10 cellular contexts compared by ENCODE assay signal in the genomic region with DNA sequence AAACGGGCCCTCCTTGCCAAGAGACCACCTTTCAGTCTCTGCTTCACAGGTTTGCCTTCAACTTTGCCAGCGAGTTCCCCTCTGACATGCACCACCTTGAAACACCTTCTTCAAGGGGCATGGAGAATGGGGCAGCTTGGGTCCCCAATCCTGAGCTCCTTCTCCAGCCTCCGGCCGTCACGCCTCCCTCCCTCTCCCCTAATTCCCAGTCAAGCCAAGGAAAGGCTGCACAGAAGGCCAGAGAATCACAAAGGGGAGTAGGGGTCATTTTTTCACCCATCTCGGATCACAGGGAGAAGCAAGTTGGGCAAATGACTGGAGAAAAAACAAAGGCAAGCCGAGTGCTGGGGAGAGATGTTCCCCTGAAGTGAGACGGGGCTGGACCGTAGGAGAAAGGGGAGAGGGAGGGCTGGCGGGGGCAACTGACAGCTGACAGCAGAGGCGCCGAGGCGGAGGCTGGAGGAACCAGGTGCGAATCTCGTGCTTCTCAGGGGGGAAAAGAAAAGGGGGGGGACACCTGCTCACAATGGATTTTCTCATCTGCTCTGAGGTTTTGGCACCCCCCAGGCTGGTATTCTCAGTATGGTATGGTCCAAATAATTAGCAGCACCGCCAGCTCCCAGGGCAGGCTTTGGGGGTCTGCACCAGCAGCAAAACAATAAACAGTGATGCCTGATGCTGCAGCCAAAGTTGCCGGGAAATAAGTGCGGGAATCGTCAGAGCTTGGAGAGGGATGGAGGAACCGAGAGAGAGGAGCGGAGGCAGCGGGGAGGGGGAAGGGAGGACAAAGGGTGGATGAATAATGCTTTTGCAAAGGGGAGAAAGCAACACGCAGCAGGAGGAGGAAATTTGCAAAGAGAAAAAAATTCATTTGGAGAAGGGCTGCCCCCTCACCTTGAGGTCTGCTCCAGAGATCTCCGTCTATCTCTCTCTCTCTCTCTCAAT. TPM values are rescaled to one million over a fixed set of nuclear protein-coding genes. Genes with fewer than 3 reads are reported as not detected.
DNase-seq lines count a peak whose midpoint lies in the region; ATAC-seq, FAIRE-seq and TF ChIP-seq lines count a peak whose summit lies in the region.
"Had no signal": no experiment of that assay in that cellular context is flagged by ENCODE, and none has a peak within 500 bp of the region (broad histone marks: within the 10 kb centered on the region; RNA-seq: fewer than 3 reads in every experiment).

No MANE protein-coding gene starts in this region.

- H3K36me3 Mint-ChIP-seq in T-helper 2 cell treated with Interferon-gamma antibody and Interleukin-4, amounts not matched to agents 5 μg/mL and 100 μg/mL, for 36 hours (ENCODE audit: low read depth), result no peaks in the 10 kb centered on the region
- H3K36me3 Mint-ChIP-seq in progenitor cell of endocrine pancreas (ENCODE audit: insufficient read depth), result no peaks in the 10 kb centered on the region

- H3K4me3 ChIP-seq in esophagus squamous epithelium, result peak overlapping the region; percentile 9 to 58 (median 40)

- intact Hi-C loops in esophagus squamous epithelium (cut with DNase I), result loop anchor here (5.0 kb wide), 1 partner anchor 167 kb away; no protein-coding TSS in a partner anchor

- TF ChIP-seq CTCF in esophagus squamous epithelium (IDR thresholded peaks at IDR 0.05) (no peak), progenitor cell of endocrine pancreas (IDR thresholded peaks at IDR 0.05; ENCODE audit: unreplicated experiment) (no peak), D721Med (IDR thresholded peaks at IDR 0.05; ENCODE audit: insufficient read depth, missing control alignments) (no peak)

- peak overlapping the region; percentile 56 for H3K27ac Mint-ChIP-seq in T-helper 2 cell treated with Interferon-gamma antibody and Interleukin-4, amounts not matched to agents 5 μg/mL and 100 μg/mL, for 36 hours
- peak overlapping the region; percentile 78 for H3K27ac Mint-ChIP-seq in progenitor cell of endocrine pancreas

- TF ChIP-seq POLR2A in H54 (IDR thresholded peaks at IDR 0.05; ENCODE audit: low read depth, low read length) (peak; percentile 7), esophagus squamous epithelium (IDR thresholded peaks at IDR 0.05) (no peak)

- FAIRE-seq in H54 (lab: Jason Lieb, UNC) (no peak), D721Med (lab: Jason Lieb, UNC) (no peak)

- peaks cover 36 to 63% (median 49%) of the 10 kb centered on the region in 3 donors for H3K4me1 ChIP-seq in esophagus squamous epithelium

- no peak for ATAC-seq in HG02759 (IDR thresholded peaks at IDR 0.05; ENCODE audit: unreplicated experiment)
- ATAC-seq in HG02981 (IDR thresholded peaks at IDR 0.05; ENCODE audit: unreplicated experiment), result no peak

- H3K27ac ChIP-seq in esophagus squamous epithelium, result peak overlapping the region in 3 of 4 donors; percentile 6 to 76 (median 34)
- H3K27ac ChIP-seq: neutrophil had no signal

- peak overlapping the region; percentile 84 for H3K4me3 Mint-ChIP-seq in T-helper 2 cell treated with Interferon-gamma antibody and Interleukin-4, amounts not matched to agents 5 μg/mL and 100 μg/mL, for 36 hours
- peak overlapping the region; percentile 67 for H3K4me3 Mint-ChIP-seq in progenitor cell of endocrine pancreas (ENCODE audit: low read depth)

- no peaks in the 10 kb centered on the region for H3K9me3 ChIP-seq in esophagus squamous epithelium
- H3K9me3 ChIP-seq: neutrophil had no signal

- H3K9me3 Mint-ChIP-seq in T-helper 2 cell treated with Interferon-gamma antibody and Interleukin-4, amounts not matched to agents 5 μg/mL and 100 μg/mL, for 36 hours, result no peaks in the 10 kb centered on the region
- no peaks in the 10 kb centered on the region for H3K9me3 Mint-ChIP-seq in progenitor cell of endocrine pancreas (ENCODE audit: low read depth)

- H3K36me3 ChIP-seq in esophagus squamous epithelium, result no peaks in the 10 kb centered on the region
- H3K36me3 ChIP-seq: neutrophil had no signal

- peaks cover 33% of the 10 kb centered on the region for H3K4me1 Mint-ChIP-seq in T-helper 2 cell treated with Interferon-gamma antibody and Interleukin-4, amounts not matched to agents 5 μg/mL and 100 μg/mL, for 36 hours (ENCODE audit: low read depth)
- peaks cover 64% of the 10 kb centered on the region for H3K4me1 Mint-ChIP-seq in progenitor cell of endocrine pancreas (ENCODE audit: low read depth)

- H3K27me3 ChIP-seq in esophagus squamous epithelium, result peaks cover 7 to 65% (median 14%) of the 10 kb centered on the region in 4 donors

- 4 to 5% methylated on average over 21 to 22 of the region's 24 CpGs for WGBS in esophagus squamous epithelium, 2 donors

- peaks cover 48% of the 10 kb centered on the region for H3K27me3 Mint-ChIP-seq in T-helper 2 cell treated with Interferon-gamma antibody and Interleukin-4, amounts not matched to agents 5 μg/mL and 100 μg/mL, for 36 hours (ENCODE audit: low read depth)
- no peaks in the 10 kb centered on the region for H3K27me3 Mint-ChIP-seq in progenitor cell of endocrine pancreas

- DNase-seq in H54 (ENCODE audit: insufficient read length, low spot score), result no peak
- DNase-seq in T-helper 2 cell treated with Interferon-gamma antibody and Interleukin-4, amounts not matched to agents 5 μg/mL and 100 μg/mL, for 36 hours (ENCODE audit: low spot score), result no peak
- DNase-seq in esophagus squamous epithelium (lab: John Stamatoyannopoulos, UW), result no peak
- DNase-seq in progenitor cell of endocrine pancreas (ENCODE audit: low spot score, unreplicated experiment), result no peak
- DNase-seq in D721Med (ENCODE audit: insufficient read length, low spot score), result no peak
- no peak for DNase-seq in SHP77 treated with DMSO at 0.1 percent for 48 hours (lab: John Stamatoyannopoulos, UW)

RNA-seq across cellular contexts. Expression of a gene that starts 0.6 kb away (rescaled TPM):
- total RNA-seq in esophagus squamous epithelium, result under 1 TPM in 2 of 4 donors, not detected in 2; 0.56 to 0.95 TPM
- 0.22 TPM in 2 replicates for total RNA-seq in progenitor cell of endocrine pancreas
- total RNA-seq: NCI-H460 had no signal

RNA-seq across cellular contexts. Expression of a gene that starts 8.5 kb away (rescaled TPM):
- 10 to 100 TPM in 3 of 4 donors, 1 to 10 TPM in 1; 9.5 to 26.6 (median 14.7) TPM for total RNA-seq in esophagus squamous epithelium
- 22.0 and 22.2 TPM in 2 replicates for total RNA-seq in progenitor cell of endocrine pancreas

RNA-seq across cellular contexts. Expression of a gene that starts 18.9 kb away (rescaled TPM):
- total RNA-seq in esophagus squamous epithelium, result 10 to 100 TPM; 61.4 to 98.4 (median 76.7) TPM
- 56.7 and 60.1 TPM in 2 replicates for total RNA-seq in progenitor cell of endocrine pancreas

RNA-seq across cellular contexts. Expression of a gene that starts 51.6 kb away (rescaled TPM):
- total RNA-seq in esophagus squamous epithelium (100 to 1,000 TPM in 2 of 4 donors, 10 to 100 TPM in 1, 1 to 10 TPM in 1; 9.6 to 376 (median 78.4) TPM), progenitor cell of endocrine pancreas (190 and 196 TPM in 2 replicates)
- total RNA-seq: NCI-H460 had no signal
